ENCODE assay signal across 12 cellular contexts in the genomic region with DNA sequence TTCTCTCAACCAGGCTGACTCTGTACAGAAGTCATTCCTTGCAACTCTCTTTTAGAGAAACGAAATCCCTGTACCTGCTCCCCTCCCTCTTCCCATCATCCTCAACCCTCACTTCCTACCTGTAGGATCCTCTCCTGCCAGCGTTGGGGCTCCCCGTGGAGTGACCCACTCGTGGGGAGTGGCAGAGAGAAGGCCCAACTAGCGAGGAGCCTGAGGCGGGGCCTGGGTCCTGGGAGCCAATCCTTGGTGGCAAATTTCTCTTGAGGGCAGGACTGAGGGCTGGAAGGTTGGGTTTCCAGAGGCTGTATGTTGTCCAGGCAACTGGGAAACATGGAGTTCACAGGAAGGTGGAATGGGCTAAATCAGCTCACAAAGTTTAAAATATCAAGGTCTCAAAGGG. TPM values are rescaled to one million over a fixed set of nuclear protein-coding genes. Genes with fewer than 3 reads are reported as not detected.
DNase-seq lines count a peak whose midpoint lies in the region; ATAC-seq, FAIRE-seq and TF ChIP-seq lines count a peak whose summit lies in the region.
"Had no signal": no experiment of that assay in that cellular context is flagged by ENCODE, and none has a peak within 500 bp of the region (broad histone marks: within the 10 kb centered on the region; RNA-seq: fewer than 3 reads in every experiment).

No MANE protein-coding gene starts in this region.

- H3K4me2 ChIP-seq in neural progenitor cell = peak overlapping the region; percentile 31

- no peaks in the 10 kb centered on the region for H3K36me3 ChIP-seq in neural progenitor cell

- H3K36me3 Mint-ChIP-seq in endothelial cell (ENCODE audit: low read depth, unreplicated experiment) = no peaks in the 10 kb centered on the region
- no peaks in the 10 kb centered on the region for H3K36me3 Mint-ChIP-seq in neural progenitor cell
- H3K36me3 Mint-ChIP-seq in mesothelial cell of epicardium = no peaks in the 10 kb centered on the region
- H3K36me3 Mint-ChIP-seq: activated naive CD4-positive, alpha-beta T cell treated with anti-CD3 and anti-CD28 coated beads, Interleukin-2, amount 50 U/mL, for 24 hours; natural killer cell treated with Interleukin-12 subunit alpha and Interleukin-12 subunit beta and Interleukin-15 and Interleukin-18, amount 100 ng/mL, for 72 hours had no signal

- H3K27me3 Mint-ChIP-seq in endothelial cell (ENCODE audit: unreplicated experiment) = peaks cover 11% of the 10 kb centered on the region
- peaks cover 2% of the 10 kb centered on the region for H3K27me3 Mint-ChIP-seq in neural progenitor cell (ENCODE audit: insufficient read depth, low read depth)
- no peaks in the 10 kb centered on the region for H3K27me3 Mint-ChIP-seq in mesothelial cell of epicardium (ENCODE audit: low read depth)
- H3K27me3 Mint-ChIP-seq: activated naive CD4-positive, alpha-beta T cell treated with anti-CD3 and anti-CD28 coated beads, Interleukin-2, amount 50 U/mL, for 24 hours; stimulated activated naive CD8-positive, alpha-beta T cell treated with anti-CD3 and anti-CD28 coated beads, Interleukin-15, amount 100 ng/mL, for 72 hours had no signal

- DNase-seq in H54 (ENCODE audit: insufficient read length, low spot score) (peak; percentile 80), NCI-H69 (lab: John Stamatoyannopoulos, UW) (peak; percentile 93), endothelial cell (ENCODE audit: low spot score) (peak; percentile 58), neural progenitor cell (ENCODE audit: low spot score) (peak; percentile 63), mesothelial cell of epicardium (ENCODE audit: low spot score in 2 of 2, unreplicated experiment in 2 of 2) (no peak), cerebellar nuclear complex (lab: John Stamatoyannopoulos, UW) (no peak)
- DNase-seq in stimulated activated naive CD4-positive, alpha-beta T cell treated with Interleukin-2 at 50 U/mL for 16 hours (lab: John Stamatoyannopoulos, UW) = no peak
- DNase-seq: MV-4-11; stimulated activated naive CD8-positive, alpha-beta T cell treated with anti-CD3 and anti-CD28 coated beads, Interleukin-15, amount 100 ng/mL, for 72 hours had no signal

- H3K79me2 ChIP-seq in neural progenitor cell (ENCODE audit: low read depth) = no peaks in the 10 kb centered on the region

- H3K4me1 Mint-ChIP-seq in endothelial cell (ENCODE audit: unreplicated experiment) (peaks cover 4% of the 10 kb centered on the region), neural progenitor cell (no peaks in the 10 kb centered on the region), mesothelial cell of epicardium (peaks cover 9% of the 10 kb centered on the region)
- H3K4me1 Mint-ChIP-seq: stimulated activated naive CD8-positive, alpha-beta T cell treated with anti-CD3 and anti-CD28 coated beads, Interleukin-15, amount 100 ng/mL, for 72 hours had no signal

- peak overlapping the region; percentile 57 for H2AFZ ChIP-seq in neural progenitor cell (replicated peaks)

- H3K9me3 Mint-ChIP-seq in endothelial cell (ENCODE audit: unreplicated experiment) = no peaks in the 10 kb centered on the region
- no peaks in the 10 kb centered on the region for H3K9me3 Mint-ChIP-seq in neural progenitor cell
- no peaks in the 10 kb centered on the region for H3K9me3 Mint-ChIP-seq in mesothelial cell of epicardium
- H3K9me3 Mint-ChIP-seq: activated naive CD4-positive, alpha-beta T cell treated with anti-CD3 and anti-CD28 coated beads, Interleukin-2, amount 50 U/mL, for 24 hours; natural killer cell treated with Interleukin-12 subunit alpha and Interleukin-12 subunit beta and Interleukin-15 and Interleukin-18, amount 100 ng/mL, for 72 hours; stimulated activated naive CD8-positive, alpha-beta T cell treated with anti-CD3 and anti-CD28 coated beads, Interleukin-15, amount 100 ng/mL, for 72 hours had no signal

- H3K4me3 Mint-ChIP-seq in endothelial cell (ENCODE audit: unreplicated experiment) = peak overlapping the region; percentile 11
- H3K4me3 Mint-ChIP-seq in neural progenitor cell = no peak overlapping the region
- no peak overlapping the region for H3K4me3 Mint-ChIP-seq in mesothelial cell of epicardium
- H3K4me3 Mint-ChIP-seq: activated naive CD4-positive, alpha-beta T cell treated with anti-CD3 and anti-CD28 coated beads, Interleukin-2, amount 50 U/mL, for 24 hours; natural killer cell treated with Interleukin-12 subunit alpha and Interleukin-12 subunit beta and Interleukin-15 and Interleukin-18, amount 100 ng/mL, for 72 hours; stimulated activated naive CD8-positive, alpha-beta T cell treated with anti-CD3 and anti-CD28 coated beads, Interleukin-15, amount 100 ng/mL, for 72 hours had no signal

- H3K9me3 ChIP-seq in neural progenitor cell (ENCODE audit: low read depth) = no peaks in the 10 kb centered on the region

- TF ChIP-seq POLR2A in H54 (IDR thresholded peaks at IDR 0.05; ENCODE audit: low read depth, low read length) = no peak

- no peak overlapping the region for H3K27ac ChIP-seq in neural progenitor cell

- no peaks in the 10 kb centered on the region for H3K4me1 ChIP-seq in neural progenitor cell

- H3F3A ChIP-seq in neural progenitor cell (ENCODE audit: low read depth) = no peaks in the 10 kb centered on the region

- no peak overlapping the region for H3K4me3 ChIP-seq in neural progenitor cell

- peak; percentile 82 for FAIRE-seq in H54 (lab: Jason Lieb, UNC)

- no peak overlapping the region for H3K9ac ChIP-seq in neural progenitor cell

- no peaks in the 10 kb centered on the region for H3K27me3 ChIP-seq in neural progenitor cell

- ATAC-seq in GM21447 (IDR thresholded peaks at IDR 0.05; ENCODE audit: unreplicated experiment) = no peak
- ATAC-seq: stimulated activated naive CD8-positive, alpha-beta T cell treated with anti-CD3 and anti-CD28 coated beads, Interleukin-15, amount 100 ng/mL, for 72 hours had no signal

- H4K20me1 ChIP-seq in neural progenitor cell (ENCODE audit: low read depth) = no peaks in the 10 kb centered on the region

- TF ChIP-seq CTCF in endothelial cell (IDR thresholded peaks at IDR 0.05; ENCODE audit: unreplicated experiment) (no peak), neural progenitor cell (IDR thresholded peaks at IDR 0.05) (no peak), mesothelial cell of epicardium (IDR thresholded peaks at IDR 0.05; ENCODE audit: unreplicated experiment) (no peak)

- H3K27ac Mint-ChIP-seq in endothelial cell (ENCODE audit: unreplicated experiment) (peak overlapping the region; percentile 57), neural progenitor cell (no peak overlapping the region), mesothelial cell of epicardium (no peak overlapping the region)
- H3K27ac Mint-ChIP-seq: activated naive CD4-positive, alpha-beta T cell treated with anti-CD3 and anti-CD28 coated beads, Interleukin-2, amount 50 U/mL, for 24 hours; natural killer cell treated with Interleukin-12 subunit alpha and Interleukin-12 subunit beta and Interleukin-15 and Interleukin-18, amount 100 ng/mL, for 72 hours; stimulated activated naive CD8-positive, alpha-beta T cell treated with anti-CD3 and anti-CD28 coated beads, Interleukin-15, amount 100 ng/mL, for 72 hours had no signal

RNA-seq across cellular contexts. Expression of gene NHERF4, which starts 10.4 kb away (rescaled TPM):
- total RNA-seq in endothelial cell (ENCODE audit: unreplicated experiment) (not detected), neural progenitor cell (ENCODE audit: low replicate concordance) (0.12 TPM in 1 of 2 replicates, not detected in the other), mesothelial cell of epicardium (0.42 to 0.67 TPM (median 0.66 TPM) in 3 replicates)

RNA-seq across cellular contexts. Expression of gene CBL, which starts 10.5 kb away (rescaled TPM):
- total RNA-seq in endothelial cell (ENCODE audit: unreplicated experiment) (47.5 TPM), neural progenitor cell (ENCODE audit: low replicate concordance) (20.7 and 20.8 TPM in 2 replicates), mesothelial cell of epicardium (27.5 to 28.0 TPM (median 27.6 TPM) in 3 replicates)

RNA-seq across cellular contexts. Expression of gene NLRX1, which starts 27.2 kb away (rescaled TPM):
- total RNA-seq in endothelial cell (ENCODE audit: unreplicated experiment) (12.3 TPM), neural progenitor cell (ENCODE audit: low replicate concordance) (10.2 and 34.8 TPM in 2 replicates), mesothelial cell of epicardium (21.2 to 21.9 TPM (median 21.8 TPM) in 3 replicates)

RNA-seq across cellular contexts. Expression of gene ABCG4, which starts 46.8 kb away (rescaled TPM):
- total RNA-seq in endothelial cell (ENCODE audit: unreplicated experiment) = 0.10 TPM
- 0.24 and 0.65 TPM in 2 replicates for total RNA-seq in neural progenitor cell (ENCODE audit: low replicate concordance)
- 1.9 to 2.6 TPM (median 2.0 TPM) in 3 replicates for total RNA-seq in mesothelial cell of epicardium
- total RNA-seq: natural killer cell treated with Interleukin-12 subunit alpha and Interleukin-12 subunit beta and Interleukin-15 and Interleukin-18, amount 100 ng/mL, for 72 hours had no signal

Comparison
In these comparisons a context has a peak if more than half of its experiments do, and no peak if none do; other contexts are left out.
1. DNase-seq: peak in H54 (single experiment), NCI-H69 (single experiment), endothelial cell (single experiment) and neural progenitor cell (single experiment); none in mesothelial cell of epicardium (0 of 2), cerebellar nuclear complex (0 of 2) and stimulated activated naive CD4-positive, alpha-beta T cell treated with Interleukin-2 at 50 U/mL for 16 hours (single experiment).